1 cellular context compared by ENCODE assay signal in the genomic region with DNA sequence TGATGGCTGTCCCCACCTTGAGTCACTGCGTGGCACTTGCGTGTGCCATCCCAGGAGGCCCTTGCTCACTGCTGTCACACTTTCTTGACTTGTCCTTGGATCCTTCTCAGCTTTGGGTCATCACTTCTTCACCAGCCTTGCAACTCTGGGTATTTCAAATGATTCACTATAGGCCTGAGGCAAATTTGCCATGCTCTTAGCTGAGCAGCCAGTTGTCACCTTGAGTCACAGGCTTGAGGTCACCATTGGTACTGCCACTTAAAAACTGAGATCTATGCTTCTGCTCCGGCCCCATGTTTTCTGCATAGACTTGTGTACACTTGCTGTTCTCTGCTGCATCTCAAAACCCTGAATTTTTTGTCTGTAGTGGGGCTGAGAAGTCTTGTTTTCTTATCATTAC.
A peak's percentile ranks its signal among the peaks of the same experiment; 100 is the strongest.
TF ChIP-seq lines count a peak whose summit lies in the region.

No MANE protein-coding gene starts in this region.

TF ChIP-seq in HEK293, 187 proteins besides CTCF, POLR2A, EP300 and RAD21 (continued from another document):
- TF ChIP-seq, protein P1, sequence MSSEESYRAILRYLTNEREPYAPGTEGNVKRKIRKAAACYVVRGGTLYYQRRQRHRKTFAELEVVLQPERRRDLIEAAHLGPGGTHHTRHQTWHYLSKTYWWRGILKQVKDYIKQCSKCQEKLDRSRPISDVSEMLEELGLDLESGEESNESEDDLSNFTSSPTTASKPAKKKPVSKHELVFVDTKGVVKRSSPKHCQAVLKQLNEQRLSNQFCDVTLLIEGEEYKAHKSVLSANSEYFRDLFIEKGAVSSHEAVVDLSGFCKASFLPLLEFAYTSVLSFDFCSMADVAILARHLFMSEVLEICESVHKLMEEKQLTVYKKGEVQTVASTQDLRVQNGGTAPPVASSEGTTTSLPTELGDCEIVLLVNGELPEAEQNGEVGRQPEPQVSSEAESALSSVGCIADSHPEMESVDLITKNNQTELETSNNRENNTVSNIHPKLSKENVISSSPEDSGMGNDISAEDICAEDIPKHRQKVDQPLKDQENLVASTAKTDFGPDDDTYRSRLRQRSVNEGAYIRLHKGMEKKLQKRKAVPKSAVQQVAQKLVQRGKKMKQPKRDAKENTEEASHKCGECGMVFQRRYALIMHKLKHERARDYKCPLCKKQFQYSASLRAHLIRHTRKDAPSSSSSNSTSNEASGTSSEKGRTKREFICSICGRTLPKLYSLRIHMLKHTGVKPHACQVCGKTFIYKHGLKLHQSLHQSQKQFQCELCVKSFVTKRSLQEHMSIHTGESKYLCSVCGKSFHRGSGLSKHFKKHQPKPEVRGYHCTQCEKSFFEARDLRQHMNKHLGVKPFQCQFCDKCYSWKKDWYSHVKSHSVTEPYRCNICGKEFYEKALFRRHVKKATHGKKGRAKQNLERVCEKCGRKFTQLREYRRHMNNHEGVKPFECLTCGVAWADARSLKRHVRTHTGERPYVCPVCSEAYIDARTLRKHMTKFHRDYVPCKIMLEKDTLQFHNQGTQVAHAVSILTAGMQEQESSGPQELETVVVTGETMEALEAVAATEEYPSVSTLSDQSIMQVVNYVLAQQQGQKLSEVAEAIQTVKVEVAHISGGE (tag by site-specific recombination; conservative IDR thresholded peaks at IDR 0.05; ENCODE audit: low read depth): no peak
- no peak for TF ChIP-seq ZNF433 (tag by site-specific recombination; IDR thresholded peaks at IDR 0.05; ENCODE audit: low read depth)
- TF ChIP-seq ZNF629 (tag by site-specific recombination; IDR thresholded peaks at IDR 0.05): 0 out of 2 replicates have a peak, but pooled peaks have one; percentile 29
- TF ChIP-seq ZNF660 (tag by site-specific recombination; IDR thresholded peaks at IDR 0.05): no peak
